Comparison of ENCODE assay signal across 14 cellular contexts in the genomic region with DNA sequence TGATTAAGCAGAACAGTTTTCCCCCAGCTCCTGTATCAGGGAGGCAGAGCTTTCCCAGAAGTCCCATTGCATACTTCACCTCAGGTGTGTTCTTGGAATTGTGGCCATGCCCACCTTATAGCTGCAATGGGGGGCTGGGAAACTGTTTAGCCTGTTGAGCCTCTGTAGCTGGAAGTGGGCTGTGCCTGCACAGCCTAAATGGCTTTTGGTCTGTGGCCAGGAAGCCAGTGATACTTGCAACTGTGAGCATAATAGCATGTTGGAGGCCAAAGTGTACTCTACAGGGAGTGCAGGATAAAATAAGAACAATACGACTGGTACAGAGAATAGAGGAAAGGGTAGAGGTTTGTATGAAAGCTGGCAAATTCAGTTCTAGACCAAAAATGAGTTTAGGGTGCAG.
DNase-seq lines count a peak whose midpoint lies in the region; ATAC-seq and TF ChIP-seq lines count a peak whose summit lies in the region.
"Had no signal": no experiment of that assay in that cellular context is flagged by ENCODE, and none has a peak within 500 bp of the region (broad histone marks: within the 10 kb centered on the region; RNA-seq: fewer than 3 reads in every experiment).

No MANE protein-coding gene starts in this region.

- TF ChIP-seq CTCF in liver (IDR thresholded peaks at IDR 0.05; ENCODE audit: low read depth, low read length, missing input control) = no peak
- TF ChIP-seq CTCF in upper lobe of right lung (IDR thresholded peaks at IDR 0.05) = no peak

- H3K9me3 ChIP-seq in liver (ENCODE audit: control insufficient read depth in 4 of 4, low read length in 3 of 4) (no peaks in the 10 kb centered on the region), upper lobe of right lung (no peaks in the 10 kb centered on the region)
- H3K9me3 ChIP-seq: esophagus muscularis mucosa, suprapubic skin had no signal

- H3K27me3 ChIP-seq in liver (ENCODE audit: control insufficient read depth in 4 of 4, insufficient read depth in 4 of 4, low read length in 3 of 4) (no peaks in the 10 kb centered on the region), upper lobe of right lung (no peaks in the 10 kb centered on the region)
- H3K27me3 ChIP-seq: esophagus muscularis mucosa, suprapubic skin had no signal

- H3K4me3 ChIP-seq in liver (ENCODE audit: low read depth in 1 of 3, low read length in 3 of 3) (no peak overlapping the region), upper lobe of right lung (no peak overlapping the region)
- H3K4me3 ChIP-seq: esophagus muscularis mucosa, suprapubic skin had no signal

- peaks cover 9 to 28% (median 23%) of the 10 kb centered on the region in 4 donors for H3K4me1 ChIP-seq in liver (ENCODE audit: control insufficient read depth in 4 of 4, insufficient read depth in 4 of 4, low read length in 3 of 4)
- H3K4me1 ChIP-seq in upper lobe of right lung = peaks cover 50% of the 10 kb centered on the region

- 25% methylated on average over 1 of the region's 1 CpG for WGBS in liver

- DNase-seq in NCI-H146 (lab: John Stamatoyannopoulos, UW) (peak; percentile 11), NCI-H146 treated with DMSO at 0.1 percent for 48 hours (lab: John Stamatoyannopoulos, UW; ENCODE audit: unreplicated experiment) (no peak), cerebellum (ENCODE audit: low spot score) (peak; percentile 50), upper lobe of right lung (no peak), GM03348 (ENCODE audit: low spot score) (no peak)
- DNase-seq: activated CD4-positive, alpha-beta memory T cell treated with anti-CD3 and anti-CD28 coated beads, Interleukin-2, amount 10 ng/mL, durations not matched to agents 7 days and 5 days; CD8-positive, alpha-beta T cell; NCI-H1694 treated with DMSO at 0.1 percent for 48 hours had no signal

- intact Hi-C loops in upper lobe of right lung (cut with DNase I) = no loop called here

- TF ChIP-seq RAD21 in liver (IDR thresholded peaks at IDR 0.05) = peak in 1 of 2 donors; percentile 39

- H3K36me3 ChIP-seq in liver (ENCODE audit: control insufficient read depth in 4 of 4, insufficient read depth in 3 of 4, low read depth in 1 of 4, low read length in 3 of 4) = no peaks in the 10 kb centered on the region
- no peaks in the 10 kb centered on the region for H3K36me3 ChIP-seq in upper lobe of right lung
- H3K36me3 ChIP-seq: esophagus muscularis mucosa, suprapubic skin had no signal

- H3K9ac ChIP-seq in liver (ENCODE audit: low read depth in 1 of 2, low read length in 2 of 2) = no peak overlapping the region

- H3K27ac ChIP-seq in liver (ENCODE audit: low read depth in 1 of 2, low read length in 2 of 2) (no peak overlapping the region), upper lobe of right lung (no peak overlapping the region)
- H3K27ac ChIP-seq: RWPE1, suprapubic skin had no signal

- ATAC-seq in upper lobe of right lung (peak; percentile 46), HG03196 (IDR thresholded peaks at IDR 0.05; ENCODE audit: unreplicated experiment) (no peak), HG03097 (IDR thresholded peaks at IDR 0.05; ENCODE audit: low FRiP score, unreplicated experiment) (no peak)
- ATAC-seq: CD8-positive, alpha-beta T cell had no signal

TF ChIP-seq in liver, 16 proteins besides CTCF, POLR2A, EP300 and RAD21:
- TF ChIP-seq SP1 (IDR thresholded peaks at IDR 0.05) = no peak
- TF ChIP-seq YY1 (IDR thresholded peaks at IDR 0.05) = no peak
- no peak for TF ChIP-seq JUND (IDR thresholded peaks at IDR 0.05)
- TF ChIP-seq GABPA (IDR thresholded peaks at IDR 0.05 in 1 of 2, conservative IDR thresholded peaks at IDR 0.05 in 1 of 2) = no peak
- TF ChIP-seq HNF4A (conservative IDR thresholded peaks at IDR 0.05) = peak; percentile 23 to 60
- no peak for TF ChIP-seq NR2F2 (IDR thresholded peaks at IDR 0.05)
- TF ChIP-seq, protein P1, sequence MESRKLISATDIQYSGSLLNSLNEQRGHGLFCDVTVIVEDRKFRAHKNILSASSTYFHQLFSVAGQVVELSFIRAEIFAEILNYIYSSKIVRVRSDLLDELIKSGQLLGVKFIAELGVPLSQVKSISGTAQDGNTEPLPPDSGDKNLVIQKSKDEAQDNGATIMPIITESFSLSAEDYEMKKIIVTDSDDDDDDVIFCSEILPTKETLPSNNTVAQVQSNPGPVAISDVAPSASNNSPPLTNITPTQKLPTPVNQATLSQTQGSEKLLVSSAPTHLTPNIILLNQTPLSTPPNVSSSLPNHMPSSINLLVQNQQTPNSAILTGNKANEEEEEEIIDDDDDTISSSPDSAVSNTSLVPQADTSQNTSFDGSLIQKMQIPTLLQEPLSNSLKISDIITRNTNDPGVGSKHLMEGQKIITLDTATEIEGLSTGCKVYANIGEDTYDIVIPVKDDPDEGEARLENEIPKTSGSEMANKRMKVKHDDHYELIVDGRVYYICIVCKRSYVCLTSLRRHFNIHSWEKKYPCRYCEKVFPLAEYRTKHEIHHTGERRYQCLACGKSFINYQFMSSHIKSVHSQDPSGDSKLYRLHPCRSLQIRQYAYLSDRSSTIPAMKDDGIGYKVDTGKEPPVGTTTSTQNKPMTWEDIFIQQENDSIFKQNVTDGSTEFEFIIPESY (IDR thresholded peaks at IDR 0.05) = no peak
- TF ChIP-seq, protein P2, sequence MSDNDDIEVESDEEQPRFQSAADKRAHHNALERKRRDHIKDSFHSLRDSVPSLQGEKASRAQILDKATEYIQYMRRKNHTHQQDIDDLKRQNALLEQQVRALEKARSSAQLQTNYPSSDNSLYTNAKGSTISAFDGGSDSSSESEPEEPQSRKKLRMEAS (IDR thresholded peaks at IDR 0.05) = no peak
- TF ChIP-seq RXRA (IDR thresholded peaks at IDR 0.05) = peak in 1 of 2 donors; percentile 9
- no peak for TF ChIP-seq FOXA2 (IDR thresholded peaks at IDR 0.05)
- TF ChIP-seq FOXA1 (IDR thresholded peaks at IDR 0.05) = no peak
- TF ChIP-seq, protein P3, sequence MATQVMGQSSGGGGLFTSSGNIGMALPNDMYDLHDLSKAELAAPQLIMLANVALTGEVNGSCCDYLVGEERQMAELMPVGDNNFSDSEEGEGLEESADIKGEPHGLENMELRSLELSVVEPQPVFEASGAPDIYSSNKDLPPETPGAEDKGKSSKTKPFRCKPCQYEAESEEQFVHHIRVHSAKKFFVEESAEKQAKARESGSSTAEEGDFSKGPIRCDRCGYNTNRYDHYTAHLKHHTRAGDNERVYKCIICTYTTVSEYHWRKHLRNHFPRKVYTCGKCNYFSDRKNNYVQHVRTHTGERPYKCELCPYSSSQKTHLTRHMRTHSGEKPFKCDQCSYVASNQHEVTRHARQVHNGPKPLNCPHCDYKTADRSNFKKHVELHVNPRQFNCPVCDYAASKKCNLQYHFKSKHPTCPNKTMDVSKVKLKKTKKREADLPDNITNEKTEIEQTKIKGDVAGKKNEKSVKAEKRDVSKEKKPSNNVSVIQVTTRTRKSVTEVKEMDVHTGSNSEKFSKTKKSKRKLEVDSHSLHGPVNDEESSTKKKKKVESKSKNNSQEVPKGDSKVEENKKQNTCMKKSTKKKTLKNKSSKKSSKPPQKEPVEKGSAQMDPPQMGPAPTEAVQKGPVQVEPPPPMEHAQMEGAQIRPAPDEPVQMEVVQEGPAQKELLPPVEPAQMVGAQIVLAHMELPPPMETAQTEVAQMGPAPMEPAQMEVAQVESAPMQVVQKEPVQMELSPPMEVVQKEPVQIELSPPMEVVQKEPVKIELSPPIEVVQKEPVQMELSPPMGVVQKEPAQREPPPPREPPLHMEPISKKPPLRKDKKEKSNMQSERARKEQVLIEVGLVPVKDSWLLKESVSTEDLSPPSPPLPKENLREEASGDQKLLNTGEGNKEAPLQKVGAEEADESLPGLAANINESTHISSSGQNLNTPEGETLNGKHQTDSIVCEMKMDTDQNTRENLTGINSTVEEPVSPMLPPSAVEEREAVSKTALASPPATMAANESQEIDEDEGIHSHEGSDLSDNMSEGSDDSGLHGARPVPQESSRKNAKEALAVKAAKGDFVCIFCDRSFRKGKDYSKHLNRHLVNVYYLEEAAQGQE (IDR thresholded peaks at IDR 0.05) = no peak

Comparison
In these comparisons a context has a peak if more than half of its experiments do, and no peak if none do; other contexts are left out.
1. DNase-seq: peak in NCI-H146 (single experiment) and cerebellum (single experiment); none in NCI-H146 treated with DMSO at 0.1 percent for 48 hours (single experiment), upper lobe of right lung (single experiment) and GM03348 (single experiment).